Comparison of ENCODE assay signal across 9 cellular contexts in genomic region chr1:201042663-201043461, GRCh38. TPM values are rescaled to one million over a fixed set of nuclear protein-coding genes. Genes with fewer than 3 reads are reported as not detected.
DNase-seq lines count a peak whose midpoint lies in the region; ATAC-seq and TF ChIP-seq lines count a peak whose summit lies in the region.
"Had no signal": no experiment of that assay in that cellular context is flagged by ENCODE, and none has a peak within 500 bp of the region (broad histone marks: within the 10 kb centered on the region; RNA-seq: fewer than 3 reads in every experiment).

No MANE protein-coding gene starts in this region.

- no peak for ATAC-seq in GM19328 (IDR thresholded peaks at IDR 0.05; ENCODE audit: unreplicated experiment)

- peaks cover 15% of the 10 kb centered on the region for H3K4me1 Mint-ChIP-seq in brain
- peaks cover 2 to 5% of the 10 kb centered on the region in 2 donors for H3K4me1 Mint-ChIP-seq in immature natural killer cell

- H3K36me3 ChIP-seq in DOHH2 (ENCODE audit: control insufficient read depth, low read length) = no peaks in the 10 kb centered on the region

- H3K4me3 ChIP-seq in DOHH2 (ENCODE audit: low read length) (no peak overlapping the region), HFF-Myc (replicated peaks; ENCODE audit: low read depth, low read length) (no peak overlapping the region)

- no peak overlapping the region for H3K4me2 ChIP-seq in DOHH2 (ENCODE audit: low read length)

- H4K20me1 ChIP-seq in DOHH2 (ENCODE audit: control insufficient read depth, insufficient read depth, low read depth, low read length) = 0 out of 2 replicates have a peak, but pooled peaks cover 3% of the 10 kb centered on the region

- no peaks in the 10 kb centered on the region for H3K4me1 ChIP-seq in DOHH2 (ENCODE audit: control insufficient read depth, low read length)

- no peaks in the 10 kb centered on the region for H3K9me3 ChIP-seq in DOHH2 (ENCODE audit: control insufficient read depth, insufficient read depth, low read length)

- no peaks in the 10 kb centered on the region for H3K79me2 ChIP-seq in DOHH2 (ENCODE audit: control insufficient read depth, low read length)

- H3K27ac Mint-ChIP-seq in brain (peak overlapping the region in 4 of 5 experiments; percentile 19 to 86 (median 54)), immature natural killer cell (peak overlapping the region in 1 of 6 donors; percentile 19)
- H3K27ac Mint-ChIP-seq: dendritic cell treated with granulocyte-macrophage colony-stimulating factor and Interleukin-4, amounts not matched to agents 40 ng/mL and 50 ng/mL, for 4 days had no signal

- H3K27ac ChIP-seq in DOHH2 (ENCODE audit: low read depth, low read length) = no peak overlapping the region

- H3K4me3 Mint-ChIP-seq in brain (no peak overlapping the region), immature natural killer cell (no peak overlapping the region)
- H3K4me3 Mint-ChIP-seq: dendritic cell treated with granulocyte-macrophage colony-stimulating factor and Interleukin-4, amounts not matched to agents 40 ng/mL and 50 ng/mL, for 4 days had no signal

- H3K27me3 Mint-ChIP-seq in brain = peaks cover 4% of the 10 kb centered on the region
- peaks cover 0 to 3% (median 3%) of the 10 kb centered on the region in 3 donors for H3K27me3 Mint-ChIP-seq in immature natural killer cell (ENCODE audit: low read depth in 3 of 3)

- H3K36me3 Mint-ChIP-seq in brain (no peaks in the 10 kb centered on the region), immature natural killer cell (no peaks in the 10 kb centered on the region)

- TF ChIP-seq CTCF in DOHH2 (IDR thresholded peaks at IDR 0.05; ENCODE audit: low read depth, low read length, poor library complexity, severe bottlenecking) (peak; percentile 93), HFF-Myc (IDR thresholded peaks at IDR 0.05; ENCODE audit: low read depth, low read length, missing control alignments) (peak; percentile 79), brain (conservative IDR thresholded peaks at IDR 0.05) (peak; percentile 84 to 87)

- H3K9me2 ChIP-seq in DOHH2 (replicated peaks; ENCODE audit: control insufficient read depth, low read length) = no peaks in the 10 kb centered on the region

- H3K9me3 Mint-ChIP-seq in brain = no peaks in the 10 kb centered on the region
- H3K9me3 Mint-ChIP-seq in immature natural killer cell = no peaks in the 10 kb centered on the region
- H3K9me3 Mint-ChIP-seq: dendritic cell treated with granulocyte-macrophage colony-stimulating factor and Interleukin-4, amounts not matched to agents 40 ng/mL and 50 ng/mL, for 4 days had no signal

- no peaks in the 10 kb centered on the region for H3F3A ChIP-seq in DOHH2 (ENCODE audit: control insufficient read depth, insufficient read depth)

- H3K27me3 ChIP-seq in DOHH2 (ENCODE audit: control insufficient read depth, low read length) = peaks cover 9% of the 10 kb centered on the region; the same call in 1 of the 2 replicates

- DNase-seq in HFF-Myc (ENCODE audit: extremely low read depth, low read depth) = peak; percentile 30
- peak; percentile 78 for DNase-seq in NCI-H2029 (lab: John Stamatoyannopoulos, UW)
- DNase-seq in UCSD-AML1 (lab: John Stamatoyannopoulos, UW; ENCODE audit: unreplicated experiment) = peak; percentile 63
- peak; percentile 56 to 70 (median 64) for DNase-seq in immature natural killer cell
- peak; percentile 43 to 49 for DNase-seq in stimulated activated CD4-positive, alpha-beta T cell treated with anti-CD3 and anti-CD28 coated beads, Interleukin-15, amount 100 ng/mL, for 1 hour (ENCODE audit: low read depth in 1 of 2, low spot score in 1 of 2)

RNA-seq across cellular contexts. Expression of gene KIF21B, which starts 19.3 kb away (rescaled TPM):
- polyA plus RNA-seq in brain (ENCODE audit: insufficient read depth, low read depth, low replicate concordance) (34.3 TPM), immature natural killer cell (1 to 10 TPM; 1.6 to 9.1 (median 2.9) TPM)
